In genomic region chr9:19378647-19379046, GRCh38 we compare ENCODE assay signal across 8 cellular contexts. TPM values are rescaled to one million over a fixed set of nuclear protein-coding genes. Genes with fewer than 3 reads are reported as not detected.
DNase-seq lines count a peak whose midpoint lies in the region; ATAC-seq, FAIRE-seq and TF ChIP-seq lines count a peak whose summit lies in the region.

No MANE protein-coding gene starts in this region.

- ATAC-seq in RWPE2 (ENCODE audit: low read depth) (no peak), GM19467 (IDR thresholded peaks at IDR 0.05; ENCODE audit: unreplicated experiment) (no peak), HG02885 (IDR thresholded peaks at IDR 0.05; ENCODE audit: poor library complexity, unreplicated experiment) (no peak)

- H3K4me3 ChIP-seq in RWPE2 (ENCODE audit: severe bottlenecking), result peak overlapping the region; percentile 69
- H3K4me3 ChIP-seq in epithelial cell of proximal tubule (ENCODE audit: low read depth, low read length), result peak overlapping the region; percentile 83
- H3K4me3 ChIP-seq in rectal smooth muscle tissue (ENCODE audit: low read length), result peak overlapping the region; percentile 37

- no peak for TF ChIP-seq CTCF in RWPE2 (IDR thresholded peaks at IDR 0.05; ENCODE audit: poor library complexity, severe bottlenecking)
- TF ChIP-seq CTCF in epithelial cell of proximal tubule (conservative IDR thresholded peaks at IDR 0.05; ENCODE audit: low read depth, low read length), result no peak

- peaks cover 61% of the 10 kb centered on the region for H3K36me3 ChIP-seq in RWPE2 (ENCODE audit: low read depth)
- peaks cover 20% of the 10 kb centered on the region for H3K36me3 ChIP-seq in rectal smooth muscle tissue (ENCODE audit: control insufficient read depth, insufficient read depth, low read length)

- no peaks in the 10 kb centered on the region for H3K9me3 ChIP-seq in RWPE2 (ENCODE audit: severe bottlenecking)

- H3K9ac ChIP-seq in rectal smooth muscle tissue (ENCODE audit: low read length), result no peak overlapping the region

- FAIRE-seq in GM18507 (lab: Jason Lieb, UNC), result peak; percentile 60

- peaks cover 21% of the 10 kb centered on the region for H3K4me1 ChIP-seq in RWPE2 (ENCODE audit: insufficient read depth, poor library complexity, severe bottlenecking)
- peaks cover 3% of the 10 kb centered on the region for H3K4me1 ChIP-seq in rectal smooth muscle tissue (ENCODE audit: control insufficient read depth, insufficient read depth, low read length)

- H3K27ac ChIP-seq in RWPE2 (ENCODE audit: poor library complexity, severe bottlenecking) (peak overlapping the region; percentile 78), rectal smooth muscle tissue (ENCODE audit: low read depth, low read length) (no peak overlapping the region)

- no peaks in the 10 kb centered on the region for H3K27me3 ChIP-seq in RWPE2 (ENCODE audit: insufficient read depth, poor library complexity, severe bottlenecking)
- H3K27me3 ChIP-seq in rectal smooth muscle tissue (ENCODE audit: control insufficient read depth, insufficient read depth, low read length), result no peaks in the 10 kb centered on the region

- no peak for DNase-seq in GM18507 (ENCODE audit: extremely low spot score, insufficient read length, low read depth)
- DNase-seq in RWPE2 (ENCODE audit: low spot score), result no peak
- DNase-seq in epithelial cell of proximal tubule (ENCODE audit: low read depth), result no peak
- DNase-seq in activated effector memory CD4-positive, alpha-beta T cell treated with anti-CD3 and anti-CD28 coated beads, Interleukin-2, amount 50 U/mL, for 16 hours, result no peak
- no peak for DNase-seq in DMS53 treated with DMSO at 0.1 percent for 48 hours (lab: John Stamatoyannopoulos, UW; ENCODE audit: unreplicated experiment)

RNA-seq across cellular contexts. Expression of gene RPS6, which starts 1.4 kb away (rescaled TPM):
- 1,511 and 2,208 TPM in 2 replicates for total RNA-seq in epithelial cell of proximal tubule

RNA-seq across cellular contexts. Expression of gene ACER2, which starts 30.2 kb away (rescaled TPM):
- 1.3 and 4.1 TPM in 2 replicates for total RNA-seq in epithelial cell of proximal tubule
